Comparison of ENCODE assay signal across 29 cellular contexts in the genomic region with DNA sequence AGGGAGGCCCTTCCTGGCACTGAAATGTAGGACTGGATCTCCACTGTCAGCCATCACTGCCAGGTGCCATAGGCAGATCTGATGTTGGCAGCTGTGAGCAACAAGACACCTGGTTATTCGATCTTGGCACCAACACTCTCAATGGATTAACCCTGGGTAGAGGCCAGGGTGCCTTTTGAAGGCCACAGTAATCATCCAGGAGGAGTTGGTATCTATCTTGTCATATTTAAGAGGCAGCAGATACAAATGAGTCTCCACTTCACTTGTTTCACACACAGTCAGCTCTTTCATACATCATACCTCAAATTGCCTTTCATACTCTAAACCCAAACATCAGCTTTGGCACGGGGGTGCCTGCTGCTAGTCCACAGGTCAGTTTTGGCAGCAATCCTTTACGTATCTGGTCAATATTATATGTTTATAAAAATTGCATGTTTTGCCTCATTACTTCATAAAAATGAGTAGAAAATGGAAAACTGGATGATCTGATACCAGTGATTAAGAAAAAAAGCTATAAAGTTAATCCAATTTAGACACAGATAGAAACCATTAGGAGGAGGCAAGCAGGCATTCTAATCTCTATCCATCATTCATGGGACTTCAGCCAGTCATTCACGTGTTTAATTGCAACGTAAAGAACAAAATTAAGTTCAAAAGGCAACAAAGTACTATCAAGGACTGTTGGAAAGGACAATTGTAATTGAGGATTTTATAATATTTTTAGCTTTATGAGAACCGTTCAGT.
"Had no signal": no experiment of that assay in that cellular context is flagged by ENCODE, and none has a peak within 500 bp of the region (broad histone marks: within the 10 kb centered on the region; RNA-seq: fewer than 3 reads in every experiment).

No MANE protein-coding gene starts in this region.

- ATAC-seq: activated CD8-positive, alpha-beta T cell treated with anti-CD3 and anti-CD28 coated beads, Interleukin-2, amount 10 ng/mL, durations not matched to agents 7 days and 5 days; body of pancreas; Panc1 had no signal

- FAIRE-seq: astrocyte had no signal

- H3K27ac ChIP-seq: adrenal gland, body of pancreas, coronary artery, SJCRH30, VCaP had no signal

- H3K9me3 Mint-ChIP-seq: activated CD4-positive, alpha-beta T cell treated with anti-CD3 and anti-CD28 coated beads, Interleukin-2, amount 10 ng/mL, durations not matched to agents 7 days and 5 days; activated naive CD4-positive, alpha-beta T cell treated with anti-CD3 and anti-CD28 coated beads, Interleukin-2, amount 50 U/mL, for 24 hours; activated T-cell treated with anti-CD3 and anti-CD28 coated beads, Interleukin-2, amount 50 U/mL, for 24 hours; activated T-helper 2 cell treated with anti-CD3 and anti-CD28 coated beads, Interferon-gamma antibody, Interleukin-2, Interleukin-4, amounts not matched to agents 10 μg/mL and 5 μg/mL and 100 μg/mL, durations not matched to agents 14 hours and 24 hours and 36 hours had no signal

- H3K4me3 ChIP-seq: adrenal gland, body of pancreas, breast epithelium, coronary artery, SJCRH30 had no signal

- H3K4me1 Mint-ChIP-seq: activated CD4-positive, alpha-beta T cell treated with anti-CD3 and anti-CD28 coated beads, Interleukin-2, amount 10 ng/mL, durations not matched to agents 7 days and 5 days; activated naive CD4-positive, alpha-beta T cell treated with anti-CD3 and anti-CD28 coated beads, Interleukin-2, amount 50 U/mL, for 24 hours had no signal

- H3K9me3 ChIP-seq: adrenal gland, body of pancreas, breast epithelium, SJCRH30 had no signal

- H3K27me3 ChIP-seq: adrenal gland, body of pancreas, breast epithelium, SJCRH30 had no signal

- H3K36me3 Mint-ChIP-seq: activated naive CD4-positive, alpha-beta T cell treated with anti-CD3 and anti-CD28 coated beads, Interleukin-2, amount 50 U/mL, for 24 hours had no signal

- DNase-seq: activated CD4-positive, alpha-beta T cell treated with anti-CD3 and anti-CD28 coated beads, Interleukin-2, amount 10 ng/mL, durations not matched to agents 7 days and 5 days; activated CD4-positive, alpha-beta T cell treated with anti-CD3 and anti-CD28 coated beads, Interleukin-2, amount 50 U/mL, for 48 hours; activated CD4-positive, CD25-positive, alpha-beta regulatory T cell; activated CD8-positive, alpha-beta T cell treated with anti-CD3 and anti-CD28 coated beads, Interleukin-2, amount 10 ng/mL, durations not matched to agents 7 days and 5 days; activated gamma-delta T cell; activated naive CD4-positive, alpha-beta T cell treated with Interleukin-2 at 50 U/mL for 16 hours; activated T-cell treated with anti-CD3 and anti-CD28 coated beads, Interleukin-2, amount 50 U/mL, for 24 hours; adrenal gland; body of pancreas; Karpas-422; NCI-H1105; NCI-H1417 treated with DMSO at 0.1 percent for 48 hours; NCI-H1930; NCI-H2081 treated with DMSO at 0.1 percent for 48 hours; NCI-H345; NCI-H524 treated with DMSO at 0.1 percent for 48 hours; SHP77; SJCRH30; SW 1271; T-helper 1 cell; T-helper 2 cell; T-helper 9 cell had no signal

- H3K27ac Mint-ChIP-seq: activated CD4-positive, alpha-beta T cell treated with anti-CD3 and anti-CD28 coated beads, Interleukin-2, amount 10 ng/mL, durations not matched to agents 7 days and 5 days; activated CD8-positive, alpha-beta T cell treated with anti-CD3 and anti-CD28 coated beads, Interleukin-2, amount 10 ng/mL, durations not matched to agents 7 days and 5 days; activated naive CD4-positive, alpha-beta T cell treated with anti-CD3 and anti-CD28 coated beads, Interleukin-2, amount 50 U/mL, for 24 hours; activated T-cell treated with anti-CD3 and anti-CD28 coated beads, Interleukin-2, amount 50 U/mL, for 24 hours; activated T-helper 2 cell treated with anti-CD3 and anti-CD28 coated beads, Interferon-gamma antibody, Interleukin-2, Interleukin-4, amounts not matched to agents 10 μg/mL and 5 μg/mL and 100 μg/mL, durations not matched to agents 14 hours and 24 hours and 36 hours had no signal

- H3K4me3 Mint-ChIP-seq: activated CD4-positive, alpha-beta T cell treated with anti-CD3 and anti-CD28 coated beads, Interleukin-2, amount 10 ng/mL, durations not matched to agents 7 days and 5 days; activated CD8-positive, alpha-beta T cell treated with anti-CD3 and anti-CD28 coated beads, Interleukin-2, amount 10 ng/mL, durations not matched to agents 7 days and 5 days; activated naive CD4-positive, alpha-beta T cell treated with anti-CD3 and anti-CD28 coated beads, Interleukin-2, amount 50 U/mL, for 24 hours; activated T-cell treated with anti-CD3 and anti-CD28 coated beads, Interleukin-2, amount 50 U/mL, for 24 hours had no signal

- H3K4me1 ChIP-seq: adrenal gland, body of pancreas, breast epithelium, SJCRH30 had no signal

- H3K36me3 ChIP-seq: adrenal gland, breast epithelium, SJCRH30 had no signal

- H3K27me3 Mint-ChIP-seq: activated T-cell treated with anti-CD3 and anti-CD28 coated beads, Interleukin-2, amount 50 U/mL, for 24 hours had no signal
